ENCODE assay signal across 2 cellular contexts in the genomic region with DNA sequence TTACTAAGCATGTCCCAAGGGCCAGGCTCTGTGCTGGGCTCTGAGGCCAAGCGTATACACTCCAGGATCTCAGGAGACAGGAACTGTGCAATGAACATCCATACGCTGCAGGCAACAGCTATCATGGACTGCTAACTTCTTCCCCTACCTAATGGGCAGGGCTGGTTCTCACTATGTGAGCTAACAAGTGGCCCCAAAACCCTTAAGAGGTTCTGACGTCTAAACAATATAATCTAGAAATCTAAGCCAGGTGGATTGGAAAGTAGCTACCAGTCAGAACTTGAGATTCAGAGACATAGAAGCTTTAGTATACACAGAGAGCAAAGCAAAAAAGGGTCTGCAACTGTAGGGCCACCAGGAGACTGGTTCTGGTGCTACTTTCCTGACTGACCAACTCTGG.
TF ChIP-seq lines count a peak whose summit lies in the region.

No MANE protein-coding gene starts in this region.

TF ChIP-seq in GM23338, 12 proteins besides CTCF, POLR2A, EP300 and RAD21 (continues in another document):
- TF ChIP-seq JUNB (IDR thresholded peaks at IDR 0.05; ENCODE audit: unreplicated experiment) (no peak), EZH2 (IDR thresholded peaks at IDR 0.05; ENCODE audit: low read depth, unreplicated experiment) (no peak), POLR2AphosphoS5 (IDR thresholded peaks at IDR 0.05; ENCODE audit: low read depth) (no peak), ZNF331 (CRISPR knock-in tag; IDR thresholded peaks at IDR 0.05; ENCODE audit: low read depth) (no peak), STAT1 (IDR thresholded peaks at IDR 0.05; ENCODE audit: unreplicated experiment) (no peak), EZH2phosphoT487 (IDR thresholded peaks at IDR 0.05; ENCODE audit: unreplicated experiment) (no peak), ZNF462 (CRISPR knock-in tag; IDR thresholded peaks at IDR 0.05) (no peak), ZNF114 (CRISPR knock-in tag; IDR thresholded peaks at IDR 0.05) (no peak), NANOG (IDR thresholded peaks at IDR 0.05; ENCODE audit: borderline replicate concordance) (no peak), REST (IDR thresholded peaks at IDR 0.05; ENCODE audit: unreplicated experiment) (no peak)

TF ChIP-seq in H1, 55 proteins besides CTCF, POLR2A, EP300 and RAD21:
- no peak for TF ChIP-seq CBX5 (IDR thresholded peaks at IDR 0.05; ENCODE audit: low read depth, low read length)
- TF ChIP-seq BACH1 (IDR thresholded peaks at IDR 0.05; ENCODE audit: low read length), result no peak
- TF ChIP-seq CBX8 (IDR thresholded peaks at IDR 0.05; ENCODE audit: borderline replicate concordance, low read depth, low read length), result no peak
- TF ChIP-seq SIRT6 (IDR thresholded peaks at IDR 0.05; ENCODE audit: low read length), result no peak
- TF ChIP-seq FOSL1 (IDR thresholded peaks at IDR 0.05; ENCODE audit: insufficient read depth, low read depth, low read length), result no peak
